In the genomic region with DNA sequence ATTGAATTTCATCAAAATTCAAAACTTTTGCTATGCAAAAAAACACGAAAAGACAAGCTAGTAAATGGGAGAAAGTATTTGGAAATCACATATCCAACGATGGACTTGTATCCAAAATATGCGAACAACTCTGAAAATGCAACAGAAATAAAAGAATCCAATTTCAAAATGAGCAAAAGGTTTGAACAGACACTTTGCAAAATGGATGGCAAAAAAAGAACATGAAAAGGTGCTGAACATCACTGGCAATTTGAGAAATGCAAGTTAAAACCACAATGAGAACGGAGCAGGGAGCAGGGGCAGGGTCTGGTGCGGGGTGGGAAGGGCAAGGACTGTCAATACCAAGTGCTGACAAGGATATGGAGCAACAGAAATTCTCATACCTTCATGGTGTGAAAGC, we compare ENCODE assay signal across 31 cellular contexts. TPM values are rescaled to one million over a fixed set of nuclear protein-coding genes. Genes with fewer than 3 reads are reported as not detected.
A peak's percentile ranks its signal among the peaks of the same experiment; 100 is the strongest.
DNase-seq lines count a peak whose midpoint lies in the region; ATAC-seq, FAIRE-seq and TF ChIP-seq lines count a peak whose summit lies in the region.
"Had no signal": no experiment of that assay in that cellular context is flagged by ENCODE, and none has a peak within 500 bp of the region (broad histone marks: within the 10 kb centered on the region; RNA-seq: fewer than 3 reads in every experiment).

No MANE protein-coding gene starts in this region.

- H3K27ac ChIP-seq in HepG2 (ENCODE audit: extremely low read length, insufficient read depth, low read length) (no peak overlapping the region), right lobe of liver (no peak overlapping the region), HEK293 (ENCODE audit: extremely low read depth, low read depth, low read length) (no peak overlapping the region)
- H3K27ac ChIP-seq: 22Rv1; A549; BLaER1; BLaER1 treated with 17β-estradiol and CSF1 and Interleukin-3, amounts not matched to agents 10 nM and 100 nM; C4-2B had no signal

- TF ChIP-seq CTCF in HepG2 (CRISPR knock-in tag; IDR thresholded peaks at IDR 0.05) = no peak
- TF ChIP-seq CTCF in right lobe of liver (IDR thresholded peaks at IDR 0.05) = no peak
- TF ChIP-seq CTCF in HEK293 (tag by site-specific recombination; IDR thresholded peaks at IDR 0.05) = no peak

- POLR2A ChIA-PET in HepG2 (lab: Yijun Ruan, JAX) = no interaction called here
- POLR2A ChIA-PET in HEK293 (lab: Yijun Ruan, JAX) = no interaction called here

- H3K9me3 ChIP-seq in HepG2 (ENCODE audit: low read length) = peaks cover 4% of the 10 kb centered on the region; the same call in 1 of the 2 replicates
- H3K9me3 ChIP-seq in right lobe of liver = no peaks in the 10 kb centered on the region
- no peaks in the 10 kb centered on the region for H3K9me3 ChIP-seq in HEK293 (ENCODE audit: control insufficient read depth, insufficient read depth, low read depth, low read length)
- H3K9me3 ChIP-seq: BE2C, Caco-2 had no signal

- H3K4me2 ChIP-seq in HepG2 (ENCODE audit: low read depth, low read length) = no peak overlapping the region
- H3K4me2 ChIP-seq: A549; BLaER1; BLaER1 treated with 17β-estradiol and CSF1 and Interleukin-3, amounts not matched to agents 10 nM and 100 nM had no signal

- DNase-seq in HepG2 (ENCODE audit: low spot score) (no peak), right lobe of liver (no peak)
- DNase-seq: 8988T; ACHN; AML-193; BE2C; C1 segment of cervical spinal cord; Caco-2; Calu3; CD4-positive, alpha-beta memory T cell; CD4-positive, alpha-beta T cell; CD4-positive, CD25-positive, alpha-beta regulatory T cell; CD8-positive, alpha-beta memory T cell; CD8-positive, alpha-beta T cell; COR-L47; DMS 273 treated with DMSO at 0.1 percent for 48 hours; DMS153; DMS53; DMS79; DMS79 treated with DMSO at 0.1 percent for 48 hours; DND-41; EL had no signal

- H3K36me3 ChIP-seq in HepG2 (replicated peaks in 1 of 2; ENCODE audit: control insufficient read depth in 1 of 2, insufficient read depth in 2 of 2, low read length in 2 of 2) = no peaks in the 10 kb centered on the region
- no peaks in the 10 kb centered on the region for H3K36me3 ChIP-seq in right lobe of liver
- H3K36me3 ChIP-seq in HEK293 (ENCODE audit: control insufficient read depth in 2 of 2, insufficient read depth in 1 of 2, low read length in 2 of 2) = no peaks in the 10 kb centered on the region
- H3K36me3 ChIP-seq: BE2C; BLaER1; BLaER1 treated with 17β-estradiol and CSF1 and Interleukin-3, amounts not matched to agents 10 nM and 100 nM had no signal

- no peak for ATAC-seq in HepG2
- ATAC-seq in right lobe of liver = no peak
- no peak for ATAC-seq in GM18517 (IDR thresholded peaks at IDR 0.05; ENCODE audit: unreplicated experiment)
- ATAC-seq: A549; CD8-positive, alpha-beta T cell had no signal

- H3K4me3 ChIP-seq in HepG2 (replicated peaks in 1 of 3; ENCODE audit: insufficient read depth in 1 of 3, low read depth in 2 of 3, low read length in 3 of 3) (no peak overlapping the region), right lobe of liver (no peak overlapping the region), HEK293 (ENCODE audit: low read depth, low read length) (no peak overlapping the region)
- H3K4me3 ChIP-seq: A549; BLaER1; BLaER1 treated with 17β-estradiol and CSF1 and Interleukin-3, amounts not matched to agents 10 nM and 100 nM had no signal

- no peaks in the 10 kb centered on the region for H3K79me2 ChIP-seq in HepG2 (ENCODE audit: insufficient read depth, low read length)

- TF ChIP-seq RAD21 in HepG2 (CRISPR knock-in tag; IDR thresholded peaks at IDR 0.05) = no peak

- CTCF ChIA-PET in HepG2 (lab: Yijun Ruan, JAX; ENCODE audit: low intra/inter-chr PET ratio, low total read pairs) (no interaction called here), HEK293 (lab: Yijun Ruan, JAX) (no interaction called here)

- H3K4me1 ChIP-seq in HepG2 (ENCODE audit: insufficient read depth, low read length) (no peaks in the 10 kb centered on the region), right lobe of liver (peaks cover 0 to 11% (median 0%) of the 10 kb centered on the region in 4 donors), HEK293 (ENCODE audit: control insufficient read depth, insufficient read depth, low read length) (no peaks in the 10 kb centered on the region)
- H3K4me1 ChIP-seq: BE2C, Caco-2 had no signal

- no TSS peak for BruUV-seq in HepG2 (replicated peaks; lab: Mats Ljungman, UMichigan)

- TF ChIP-seq POLR2A in HepG2 (IDR thresholded peaks at IDR 0.05; ENCODE audit: insufficient read depth in 1 of 2, low read depth in 2 of 2, low read length in 2 of 2) (no peak), right lobe of liver (IDR thresholded peaks at IDR 0.05) (no peak)

- no peak for FAIRE-seq in HepG2 (lab: Jason Lieb, UNC)
- FAIRE-seq: A204.1, A549, D721Med had no signal

- H3K27me3 ChIP-seq in HepG2 (ENCODE audit: control insufficient read depth in 1 of 2, insufficient read depth in 2 of 2, low read length in 2 of 2) (peaks cover 0 to 6% of the 10 kb centered on the region in 2 experiments; a peak in 2 of 5 replicates), right lobe of liver (no peaks in the 10 kb centered on the region)
- H3K27me3 ChIP-seq: BLaER1; BLaER1 treated with 17β-estradiol and CSF1 and Interleukin-3, amounts not matched to agents 10 nM and 100 nM had no signal

- TF ChIP-seq EP300 in HepG2 (IDR thresholded peaks at IDR 0.05; ENCODE audit: low read depth in 2 of 2, low read length in 2 of 2) = no peak
- no peak for TF ChIP-seq EP300 in HepG2 (CRISPR knock-in tag; IDR thresholded peaks at IDR 0.05; ENCODE audit: borderline replicate concordance)

- in situ Hi-C loops in HepG2 (cut with HindIII; ENCODE audit: extremely low pct_ligation_motif_present, low pct_unique_long_range_greater_than_20kb) = no loop called here

- intact Hi-C loops in HepG2 (cut with micrococcal nuclease; ENCODE audit: unreplicated experiment) = no loop called here
- intact Hi-C loops in right lobe of liver (cut with DNase I) = no loop called here

- H2AFZ ChIP-seq in HepG2 (ENCODE audit: low read length) = no peak overlapping the region

- WGBS in HepG2 (ENCODE audit: low lambda C conversion rate) = 30% methylated on average over 5 of the region's 5 CpGs
- WGBS in right lobe of liver (ENCODE audit: insufficient coverage, low coverage, low lambda C conversion rate, missing lambda C conversion rate) = 68% methylated on average over 5 of the region's 5 CpGs

- no peaks in the 10 kb centered on the region for H4K20me1 ChIP-seq in HepG2 (ENCODE audit: insufficient read depth, low read length)
- H4K20me1 ChIP-seq: BLaER1; BLaER1 treated with 17β-estradiol and CSF1 and Interleukin-3, amounts not matched to agents 10 nM and 100 nM had no signal

- no peak overlapping the region for H3K9ac ChIP-seq in HepG2 (ENCODE audit: insufficient read depth, low read depth, low read length)
- H3K9ac ChIP-seq: BLaER1; BLaER1 treated with 17β-estradiol and CSF1 and Interleukin-3, amounts not matched to agents 10 nM and 100 nM had no signal

TF ChIP-seq in HepG2, 621 proteins besides CTCF, POLR2A, EP300 and RAD21:
- TF ChIP-seq NFE2L2 (IDR thresholded peaks at IDR 0.05; ENCODE audit: low read length) (no peak), ZNF7 (CRISPR knock-in tag; IDR thresholded peaks at IDR 0.05) (peak; percentile 85)

TF ChIP-seq in HEK293, 187 proteins besides CTCF, POLR2A, EP300 and RAD21:
- TF ChIP-seq ZNF560 (tag by site-specific recombination; IDR thresholded peaks at IDR 0.05; ENCODE audit: borderline replicate concordance) = no peak
- peak; percentile 33 for TF ChIP-seq SETDB1 (IDR thresholded peaks at IDR 0.05; ENCODE audit: insufficient read length, low read length)

RNA-seq across cellular contexts. Expression of a gene that starts 23.1 kb away (rescaled TPM):
- total RNA-seq in HepG2 (2016; rRNA removed; fragmentation: Illumina TruSeq; extraction: Trizol) (43.3 and 59.0 TPM in 2 replicates), right lobe of liver (10 to 100 TPM; 26.7 to 47.7 (median 35.2) TPM)
- total RNA-seq in HepG2 (2016; cell fraction: cytosol; rRNA removed; fragmentation: Illumina TruSeq; extraction: Trizol; ENCODE audit: low read depth) = 67.9 and 68.5 TPM in 2 replicates
- 31.5 and 57.5 TPM in 2 replicates for total RNA-seq in HepG2 (2016; cell fraction: insoluble cytoplasmic fraction; rRNA removed; fragmentation: Illumina TruSeq; extraction: Trizol)
- 36.5 and 36.9 TPM in 2 replicates for total RNA-seq in HepG2 (2016; cell fraction: membrane; rRNA removed; fragmentation: Illumina TruSeq; extraction: Trizol)
- total RNA-seq in HepG2 (2016; cell fraction: nucleus; rRNA removed; fragmentation: Illumina TruSeq; extraction: Trizol) = 164 and 179 TPM in 2 replicates
- 36.0 and 40.4 TPM in 2 replicates for polyA plus RNA-seq in HepG2 (2011; rRNA removed)
- polyA plus RNA-seq in HepG2 (2011; cell fraction: cytosol; rRNA removed) = 17.7 and 19.3 TPM in 2 replicates
- 47.8 and 58.3 TPM in 2 replicates for polyA plus RNA-seq in HepG2 (2011; cell fraction: nucleus; rRNA removed)
- 24.3 and 27.6 TPM in 2 replicates for polyA plus RNA-seq in HepG2 (2012)
- polyA plus RNA-seq in HepG2 (2016; cell fraction: cytosol; fragmentation: Illumina TruSeq; extraction: Trizol; ENCODE audit: low read depth) = 3.3 and 4.6 TPM in 2 replicates
- 21.9 and 24.7 TPM in 2 replicates for polyA plus RNA-seq in HepG2 (2016; cell fraction: insoluble cytoplasmic fraction; fragmentation: Illumina TruSeq; extraction: Trizol; ENCODE audit: low read depth)
- 9.9 and 11.0 TPM in 2 replicates for polyA plus RNA-seq in HepG2 (2016; cell fraction: membrane; fragmentation: Illumina TruSeq; extraction: Trizol; ENCODE audit: low read depth)
- 28.9 and 32.7 TPM in 2 replicates for polyA plus RNA-seq in HepG2 (2016; cell fraction: nucleus; fragmentation: Illumina TruSeq; extraction: Trizol; ENCODE audit: insufficient read depth, low read depth)
- polyA minus RNA-seq in HepG2 (2011; rRNA and poly(A)+ RNA removed; ENCODE audit: low replicate concordance) = 35.8 and 181 TPM in 2 replicates
- 64.7 and 68.5 TPM in 2 replicates for polyA minus RNA-seq in HepG2 (2011; cell fraction: cytosol; rRNA and poly(A)+ RNA removed)
- polyA minus RNA-seq in HepG2 (2011; cell fraction: nucleus; rRNA and poly(A)+ RNA removed) = 528 and 568 TPM in 2 replicates
